ENCODE assay signal across 18 cellular contexts in genomic region chr4:156190606-156191005, GRCh38.
DNase-seq lines count a peak whose midpoint lies in the region; ATAC-seq and TF ChIP-seq lines count a peak whose summit lies in the region.
"Had no signal": no experiment of that assay in that cellular context is flagged by ENCODE, and none has a peak within 500 bp of the region (broad histone marks: within the 10 kb centered on the region; RNA-seq: fewer than 3 reads in every experiment).

No MANE protein-coding gene starts in this region.

- no peak overlapping the region for H4K8ac ChIP-seq in IMR-90 (ENCODE audit: low read depth in 2 of 2, low read length in 2 of 2)
- H4K8ac ChIP-seq in mesenchymal stem cell (ENCODE audit: low read length) = no peak overlapping the region

- intact Hi-C loops in IMR-90 (cut with micrococcal nuclease) = no loop called here
- intact Hi-C loops in left colon (cut with DNase I, micrococcal nuclease) = no loop called here
- intact Hi-C loops in sciatic nerve (cut with DNase I) = no loop called here

- no peak for TF ChIP-seq POLR2A in IMR-90 (IDR thresholded peaks at IDR 0.05; ENCODE audit: low read depth, low read length)

- H3K4me3 Mint-ChIP-seq in chondrocyte (ENCODE audit: unreplicated experiment) = no peak overlapping the region
- H3K4me3 Mint-ChIP-seq: activated CD4-positive, alpha-beta T cell treated with anti-CD3 and anti-CD28 coated beads, Interleukin-2, amount 10 ng/mL, durations not matched to agents 7 days and 5 days had no signal

- in situ Hi-C loops in IMR-90 (cut with MboI; ENCODE audit: low sequenced_read_pairs) = no loop called here

- no peak overlapping the region for H3K14ac ChIP-seq in IMR-90 (replicated peaks; ENCODE audit: low read depth, low read length)
- H3K14ac ChIP-seq in mesenchymal stem cell (ENCODE audit: low read length in 2 of 2) = no peak overlapping the region

- POLR2A ChIA-PET in IMR-90 (lab: Charles Lee; ENCODE audit: unreplicated experiment) = no interaction called here

- no peak overlapping the region for H2AFZ ChIP-seq in IMR-90 (replicated peaks; ENCODE audit: low read length, poor library complexity)
- H2AFZ ChIP-seq in mesenchymal stem cell (ENCODE audit: low read depth, low read length) = no peak overlapping the region

- no peaks in the 10 kb centered on the region for H3K36me3 Mint-ChIP-seq in chondrocyte (ENCODE audit: low read depth)

- H3K56ac ChIP-seq in IMR-90 (ENCODE audit: extremely low read depth, insufficient read depth, low read length) = no peak overlapping the region

- H3K4me1 ChIP-seq in IMR-90 (ENCODE audit: control insufficient read depth, insufficient read depth, low read length) (0 out of 2 replicates have a peak, but pooled peaks cover 1% of the 10 kb centered on the region), mesenchymal stem cell (ENCODE audit: control insufficient read depth, insufficient read depth, low read depth, low read length) (no peaks in the 10 kb centered on the region)
- H3K4me1 ChIP-seq: BE2C, pancreas, suprapubic skin had no signal

- H3K79me1 ChIP-seq in IMR-90 (ENCODE audit: low read depth in 1 of 2, low read length in 2 of 2) = no peaks in the 10 kb centered on the region
- no peaks in the 10 kb centered on the region for H3K79me1 ChIP-seq in mesenchymal stem cell (replicated peaks; ENCODE audit: low read length, poor library complexity, severe bottlenecking)

- no peak overlapping the region for H3K27ac Mint-ChIP-seq in chondrocyte (ENCODE audit: unreplicated experiment)
- H3K27ac Mint-ChIP-seq: activated CD4-positive, alpha-beta T cell treated with anti-CD3 and anti-CD28 coated beads, Interleukin-2, amount 10 ng/mL, durations not matched to agents 7 days and 5 days had no signal

- no peak overlapping the region for H2AK5ac ChIP-seq in IMR-90 (ENCODE audit: low read depth, low read length)
- H2AK5ac ChIP-seq in mesenchymal stem cell (ENCODE audit: low read length, severe bottlenecking) = no peak overlapping the region

- no peaks in the 10 kb centered on the region for H4K20me1 ChIP-seq in IMR-90 (ENCODE audit: insufficient read depth, low read length)

- H2BK15ac ChIP-seq in IMR-90 (ENCODE audit: low read depth, low read length) = no peak overlapping the region
- H2BK15ac ChIP-seq in mesenchymal stem cell (ENCODE audit: low read depth, poor library complexity, severe bottlenecking) = no peak overlapping the region

- H3K27ac ChIP-seq in IMR-90 (ENCODE audit: insufficient read depth, low read length) (no peak overlapping the region), mesenchymal stem cell (ENCODE audit: low read length, poor library complexity, severe bottlenecking) (no peak overlapping the region)
- H3K27ac ChIP-seq: pancreas, suprapubic skin had no signal

- no peak for TF ChIP-seq CTCF in IMR-90 (conservative IDR thresholded peaks at IDR 0.05; ENCODE audit: low read depth, low read length)
- TF ChIP-seq CTCF in chondrocyte (IDR thresholded peaks at IDR 0.05) = no peak

- H3K9ac ChIP-seq in IMR-90 (ENCODE audit: low read depth, low read length) (no peak overlapping the region), mesenchymal stem cell (ENCODE audit: low read length) (no peak overlapping the region)

- no peak overlapping the region for H2BK120ac ChIP-seq in IMR-90 (ENCODE audit: low read depth, low read length)
- H2BK120ac ChIP-seq in mesenchymal stem cell (ENCODE audit: low read depth, low read length) = no peak overlapping the region

- no peak overlapping the region for H2AK9ac ChIP-seq in IMR-90 (replicated peaks; ENCODE audit: low read depth, low read length, poor library complexity)

- H3K36me3 ChIP-seq in IMR-90 (ENCODE audit: control insufficient read depth, insufficient read depth, low read length) (no peaks in the 10 kb centered on the region), mesenchymal stem cell (ENCODE audit: control insufficient read depth in 1 of 2, insufficient read depth in 2 of 2, low read depth in 1 of 2, low read length in 2 of 2) (no peaks in the 10 kb centered on the region)
- H3K36me3 ChIP-seq: BE2C, pancreas, suprapubic skin had no signal

- H3K27me3 ChIP-seq in IMR-90 (ENCODE audit: control insufficient read depth, insufficient read depth, low read length) (no peaks in the 10 kb centered on the region), mesenchymal stem cell (ENCODE audit: control insufficient read depth in 1 of 2, insufficient read depth in 1 of 2, low read length in 2 of 2) (no peaks in the 10 kb centered on the region)
- H3K27me3 ChIP-seq: BE2C, pancreas, suprapubic skin had no signal

- dilution Hi-C loops in IMR-90 (cut with HindIII; ENCODE audit: low sequenced_read_pairs, unreplicated experiment) = no loop called here

- H3K23ac ChIP-seq in IMR-90 (ENCODE audit: low read depth, low read length) (no peak overlapping the region), mesenchymal stem cell (ENCODE audit: low read length in 2 of 2) (no peak overlapping the region)

- H3K9me1 ChIP-seq in IMR-90 (ENCODE audit: insufficient read depth, low read length) = no peaks in the 10 kb centered on the region

- ATAC-seq in IMR-90 (ENCODE audit: low read depth) (peak; percentile 86), left colon (no peak), sciatic nerve (no peak), HG02970 (IDR thresholded peaks at IDR 0.05; ENCODE audit: low FRiP score, unreplicated experiment) (no peak)
- ATAC-seq: mucosa of descending colon had no signal

- H2BK5ac ChIP-seq in IMR-90 (ENCODE audit: low read depth, low read length, poor library complexity, severe bottlenecking) = no peak overlapping the region
- H2BK5ac ChIP-seq in mesenchymal stem cell (ENCODE audit: low read depth, low read length, poor library complexity, severe bottlenecking) = no peak overlapping the region

- H2BK12ac ChIP-seq in mesenchymal stem cell (ENCODE audit: low read length in 2 of 2) = no peak overlapping the region

- no peaks in the 10 kb centered on the region for H3K27me3 Mint-ChIP-seq in chondrocyte (ENCODE audit: low read depth)
- H3K27me3 Mint-ChIP-seq: activated CD4-positive, alpha-beta T cell treated with anti-CD3 and anti-CD28 coated beads, Interleukin-2, amount 10 ng/mL, durations not matched to agents 7 days and 5 days had no signal

- no peak overlapping the region for H3K4me2 ChIP-seq in IMR-90 (ENCODE audit: low read depth, low read length)
- H3K4me2 ChIP-seq in mesenchymal stem cell (ENCODE audit: low read length, poor library complexity, severe bottlenecking) = no peak overlapping the region

- peaks cover 30% of the 10 kb centered on the region for H3K4me1 Mint-ChIP-seq in chondrocyte (ENCODE audit: low read depth)
- H3K4me1 Mint-ChIP-seq: activated CD4-positive, alpha-beta T cell treated with anti-CD3 and anti-CD28 coated beads, Interleukin-2, amount 10 ng/mL, durations not matched to agents 7 days and 5 days had no signal

- no peak overlapping the region for H2BK20ac ChIP-seq in IMR-90 (ENCODE audit: low read depth, low read length)

- no peak overlapping the region for H4K91ac ChIP-seq in IMR-90 (ENCODE audit: insufficient read depth, low read depth, low read length)
- H4K91ac ChIP-seq in mesenchymal stem cell (ENCODE audit: low read length) = no peak overlapping the region

- H3K4me3 ChIP-seq in IMR-90 (ENCODE audit: insufficient read depth, low read depth, low read length) (no peak overlapping the region), mesenchymal stem cell (ENCODE audit: insufficient read depth in 1 of 2, low read depth in 1 of 2, low read length in 2 of 2) (no peak overlapping the region)
- H3K4me3 ChIP-seq: mucosa of descending colon, pancreas, suprapubic skin had no signal

- H3K9me3 ChIP-seq in IMR-90 (ENCODE audit: control insufficient read depth, insufficient read depth, low read length) (no peaks in the 10 kb centered on the region), mesenchymal stem cell (ENCODE audit: control insufficient read depth, low read length) (no peaks in the 10 kb centered on the region)
- H3K9me3 ChIP-seq: BE2C, mucosa of descending colon, pancreas, suprapubic skin had no signal

- CTCF ChIA-PET in IMR-90 (lab: Yijun Ruan, JAX) = no interaction called here

- H3K4ac ChIP-seq in IMR-90 (ENCODE audit: low read depth, low read length) (no peak overlapping the region), mesenchymal stem cell (ENCODE audit: low read depth in 1 of 2, low read length in 2 of 2) (no peak overlapping the region)

- H4K5ac ChIP-seq in IMR-90 (ENCODE audit: low read depth, low read length) = no peak overlapping the region

- H3K9me3 Mint-ChIP-seq in chondrocyte (ENCODE audit: low read depth) = no peaks in the 10 kb centered on the region
- H3K9me3 Mint-ChIP-seq: activated CD4-positive, alpha-beta T cell treated with anti-CD3 and anti-CD28 coated beads, Interleukin-2, amount 10 ng/mL, durations not matched to agents 7 days and 5 days had no signal

- DNase-seq in EL (peak; percentile 84), IMR-90 (peak; percentile 89), dedifferentiated amniotic fluid mesenchymal stem cell (ENCODE audit: extremely low spot score) (peak; percentile 79), mesenchymal stem cell (peak; percentile 67), left colon (no peak), chondrocyte (ENCODE audit: low spot score) (no peak), sciatic nerve (ENCODE audit: low spot score) (no peak)
- DNase-seq: activated CD4-positive, alpha-beta T cell treated with anti-CD3 and anti-CD28 coated beads, Interleukin-2, amount 10 ng/mL, durations not matched to agents 7 days and 5 days; activated T-cell treated with anti-CD3 and anti-CD28 coated beads, Interleukin-2, amount 50 U/mL, for 1 hour; amygdala; BE2C; DMS 273 treated with DMSO at 0.1 percent for 48 hours; kidney; mucosa of descending colon; pancreas; SIG-M5 had no signal

- H3K18ac ChIP-seq in IMR-90 (ENCODE audit: low read depth, low read length) (no peak overlapping the region), mesenchymal stem cell (ENCODE audit: low read depth in 1 of 2, low read length in 2 of 2) (no peak overlapping the region)

- no peak for TF ChIP-seq RAD21 in IMR-90 (IDR thresholded peaks at IDR 0.05; ENCODE audit: low read length)

- BruUV-seq in IMR-90 (replicated peaks; lab: Mats Ljungman, UMichigan) = no TSS peak

TF ChIP-seq in IMR-90, 13 proteins besides CTCF, POLR2A, EP300 and RAD21 (continues in another document):
- no peak for TF ChIP-seq NFE2L2 (IDR thresholded peaks at IDR 0.05; ENCODE audit: low read depth, low read length)
- TF ChIP-seq SMC3 (IDR thresholded peaks at IDR 0.05; ENCODE audit: low read depth, low read length) = no peak
- no peak for TF ChIP-seq MAZ (IDR thresholded peaks at IDR 0.05; ENCODE audit: borderline replicate concordance, low read depth, low read length)
- no peak for TF ChIP-seq CHD1 (IDR thresholded peaks at IDR 0.05; ENCODE audit: low read depth, low read length)
- no peak; the same call in 1 of the 2 replicates for TF ChIP-seq MAFK (IDR thresholded peaks at IDR 0.05; ENCODE audit: low read depth, low read length)
- no peak for TF ChIP-seq BHLHE40 (IDR thresholded peaks at IDR 0.05; ENCODE audit: low read depth, low read length)
- no peak for TF ChIP-seq CEBPB (IDR thresholded peaks at IDR 0.05; ENCODE audit: low read depth, low read length)
- no peak for TF ChIP-seq MXI1 (IDR thresholded peaks at IDR 0.05; ENCODE audit: borderline replicate concordance, low read depth, low read length)

Comparison
In these comparisons a context has a peak if more than half of its experiments do, and no peak if none do; other contexts are left out.
1. DNase-seq: peak in EL (single experiment), IMR-90 (single experiment), dedifferentiated amniotic fluid mesenchymal stem cell (single experiment) and mesenchymal stem cell (single experiment); none in left colon (0 of 2), chondrocyte (single experiment) and sciatic nerve (single experiment).